Comparison of ENCODE assay signal across 13 cellular contexts in the genomic region with DNA sequence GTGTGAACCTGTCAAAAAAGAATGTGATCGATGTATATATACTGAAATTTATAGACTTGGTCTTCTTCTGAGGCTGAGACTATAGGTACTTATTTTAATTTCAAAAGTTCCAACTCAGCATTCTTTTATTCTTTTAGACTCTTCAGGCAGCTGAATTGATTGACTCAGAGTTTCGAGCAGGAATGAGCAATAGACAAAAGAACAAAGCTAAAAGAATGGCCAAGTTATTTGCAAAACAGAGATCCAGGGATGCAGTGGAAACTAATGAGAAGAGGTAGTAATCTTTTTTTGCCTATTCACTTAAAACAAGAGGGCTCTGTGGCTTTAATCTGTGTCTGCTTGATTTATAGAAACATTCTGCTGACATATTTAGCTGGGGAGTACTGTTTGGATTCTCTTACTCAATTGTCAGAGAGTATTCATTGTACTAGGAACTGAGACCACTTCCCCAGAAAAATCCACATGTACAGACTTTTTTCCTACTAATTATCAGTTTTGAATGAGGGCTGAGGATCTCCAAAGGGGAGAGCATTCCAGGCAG.
"Had no signal": no experiment of that assay in that cellular context is flagged by ENCODE, and none has a peak within 500 bp of the region (broad histone marks: within the 10 kb centered on the region; RNA-seq: fewer than 3 reads in every experiment).

No MANE protein-coding gene starts in this region.

- H3K36me3 ChIP-seq: uterus had no signal

- H3K27ac ChIP-seq: right atrium auricular region, tibial artery, uterus had no signal

- H3K9me3 Mint-ChIP-seq: activated CD4-positive, alpha-beta memory T cell treated with anti-CD3 and anti-CD28 coated beads for 36 hours; central memory CD8-positive, alpha-beta T cell; effector memory CD8-positive, alpha-beta T cell; immature natural killer cell; naive B cell had no signal

- H3K4me3 ChIP-seq: lung, right atrium auricular region, smooth muscle cell, tibial artery, uterus had no signal

- ATAC-seq: effector memory CD8-positive, alpha-beta T cell; left cardiac atrium had no signal

- H3K27me3 Mint-ChIP-seq: activated CD4-positive, alpha-beta memory T cell treated with anti-CD3 and anti-CD28 coated beads for 36 hours; central memory CD8-positive, alpha-beta T cell; effector memory CD8-positive, alpha-beta T cell; naive B cell had no signal

- DNase-seq: activated CD4-positive, alpha-beta memory T cell treated with anti-CD3 and anti-CD28 coated beads for 36 hours; activated naive CD4-positive, alpha-beta T cell; activated T-cell treated with anti-CD3 and anti-CD28 coated beads, Interleukin-2, amount 50 U/mL, for 48 hours; effector memory CD8-positive, alpha-beta T cell; immature natural killer cell; left cardiac atrium; naive B cell; tibial artery; uterus had no signal

- H3K4me1 ChIP-seq: right atrium auricular region, tibial artery, uterus had no signal

- H3K27me3 ChIP-seq: right atrium auricular region, tibial artery, uterus had no signal

- H3K4me3 Mint-ChIP-seq: activated CD4-positive, alpha-beta memory T cell treated with anti-CD3 and anti-CD28 coated beads for 36 hours; central memory CD8-positive, alpha-beta T cell; effector memory CD8-positive, alpha-beta T cell; immature natural killer cell; naive B cell had no signal

- H3K4me1 Mint-ChIP-seq: central memory CD8-positive, alpha-beta T cell; immature natural killer cell had no signal

- H3K27ac Mint-ChIP-seq: activated CD4-positive, alpha-beta memory T cell treated with anti-CD3 and anti-CD28 coated beads for 36 hours; effector memory CD8-positive, alpha-beta T cell; naive B cell had no signal

- H3K9me3 ChIP-seq: right atrium auricular region, tibial artery, uterus had no signal
